ENCODE assay signal across 26 cellular contexts in the genomic region with DNA sequence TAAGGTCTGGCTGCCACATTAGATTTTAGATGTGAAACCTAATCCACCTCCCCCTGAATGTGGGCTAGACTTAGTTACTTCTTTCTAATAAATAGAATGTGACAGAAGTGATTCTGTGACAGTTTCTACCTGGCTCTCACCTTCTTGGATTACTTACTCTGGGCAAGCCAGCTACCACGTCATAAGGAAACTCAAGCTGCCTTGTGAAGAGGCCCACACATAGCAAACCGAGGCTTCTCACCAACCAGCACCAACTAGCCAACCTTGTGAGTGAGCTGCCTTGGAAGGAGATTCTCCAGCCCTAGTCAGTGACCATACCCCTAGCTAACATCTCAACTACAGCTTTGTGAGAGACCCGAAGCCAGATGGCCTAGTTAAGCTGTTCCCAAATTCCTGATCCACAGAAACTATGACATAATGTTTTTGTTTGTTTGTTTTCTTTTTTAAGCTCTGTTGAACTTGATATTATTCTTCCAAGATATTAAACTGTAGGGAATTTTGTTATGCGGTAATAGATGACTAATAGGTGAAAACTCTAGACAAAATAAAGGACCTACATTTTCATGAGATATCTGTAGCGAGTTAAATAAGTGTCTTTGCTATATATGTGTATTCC. TPM values are rescaled to one million over a fixed set of nuclear protein-coding genes. Genes with fewer than 3 reads are reported as not detected.
DNase-seq lines count a peak whose midpoint lies in the region; ATAC-seq and TF ChIP-seq lines count a peak whose summit lies in the region.
"Had no signal": no experiment of that assay in that cellular context is flagged by ENCODE, and none has a peak within 500 bp of the region (broad histone marks: within the 10 kb centered on the region; RNA-seq: fewer than 3 reads in every experiment).

No MANE protein-coding gene starts in this region.

- WGBS in lower leg skin, 2 donors: 80 to 81% methylated on average over 5 of the region's 5 CpGs

- no peak overlapping the region for H3K4me3 ChIP-seq in lower leg skin (ENCODE audit: low read depth, poor library complexity, severe bottlenecking)
- H3K4me3 ChIP-seq: breast epithelium, coronary artery, HAP-1, SK-N-MC, tibial artery had no signal

- no peaks in the 10 kb centered on the region for H3K27me3 Mint-ChIP-seq in activated CD8-positive, alpha-beta T cell treated with anti-CD3 and anti-CD28 coated beads for 36 hours
- no peaks in the 10 kb centered on the region for H3K27me3 Mint-ChIP-seq in activated CD8-positive, alpha-beta T cell treated with anti-CD3 and anti-CD28 coated beads, Interleukin-2, amount 10 ng/mL, durations not matched to agents 7 days and 5 days (ENCODE audit: low read depth)
- H3K27me3 Mint-ChIP-seq: activated naive CD8-positive, alpha-beta T cell treated with anti-CD3 and anti-CD28 coated beads, Interleukin-2, amount 10 ng/mL, durations not matched to agents 7 days and 5 days had no signal

- H3K36me3 Mint-ChIP-seq in activated CD8-positive, alpha-beta T cell treated with anti-CD3 and anti-CD28 coated beads for 36 hours (ENCODE audit: low read depth): peaks cover 19% of the 10 kb centered on the region
- peaks cover 37% of the 10 kb centered on the region for H3K36me3 Mint-ChIP-seq in activated CD8-positive, alpha-beta T cell treated with anti-CD3 and anti-CD28 coated beads, Interleukin-2, amount 10 ng/mL, durations not matched to agents 7 days and 5 days (ENCODE audit: low read depth)
- H3K36me3 Mint-ChIP-seq: CD14-positive monocyte, mesothelial cell of epicardium had no signal

- peak; percentile 58 for ATAC-seq in activated CD8-positive, alpha-beta T cell treated with anti-CD3 and anti-CD28 coated beads for 36 hours
- no peak for ATAC-seq in activated CD8-positive, alpha-beta T cell treated with anti-CD3 and anti-CD28 coated beads, Interleukin-2, amount 10 ng/mL, durations not matched to agents 7 days and 5 days
- peak; percentile 46 for ATAC-seq in GM21723 (IDR thresholded peaks at IDR 0.05; ENCODE audit: unreplicated experiment)
- ATAC-seq in GM18909 (IDR thresholded peaks at IDR 0.05; ENCODE audit: poor library complexity, unreplicated experiment): no peak
- no peak for ATAC-seq in HG03342 (IDR thresholded peaks at IDR 0.05; ENCODE audit: unreplicated experiment)
- ATAC-seq: left cardiac atrium had no signal

- intact Hi-C loops in activated CD8-positive, alpha-beta T cell treated with anti-CD3 and anti-CD28 coated beads for 36 hours (cut with micrococcal nuclease): no loop called here
- intact Hi-C loops in lower leg skin (cut with DNase I; ENCODE audit: low total_unique reads): no loop called here

- no peak for TF ChIP-seq CTCF in activated CD8-positive, alpha-beta T cell treated with anti-CD3 and anti-CD28 coated beads for 36 hours (IDR thresholded peaks at IDR 0.05)
- no peak for TF ChIP-seq CTCF in lower leg skin (IDR thresholded peaks at IDR 0.05)

- peaks cover 32% of the 10 kb centered on the region for H3K4me1 Mint-ChIP-seq in activated CD8-positive, alpha-beta T cell treated with anti-CD3 and anti-CD28 coated beads for 36 hours (ENCODE audit: low read depth)
- peaks cover 34% of the 10 kb centered on the region for H3K4me1 Mint-ChIP-seq in activated CD8-positive, alpha-beta T cell treated with anti-CD3 and anti-CD28 coated beads, Interleukin-2, amount 10 ng/mL, durations not matched to agents 7 days and 5 days (ENCODE audit: low read depth)

- DNase-seq in activated CD8-positive, alpha-beta T cell treated with anti-CD3 and anti-CD28 coated beads for 36 hours: peak; percentile 35
- no peak for DNase-seq in activated CD8-positive, alpha-beta T cell treated with anti-CD3 and anti-CD28 coated beads, Interleukin-2, amount 10 ng/mL, durations not matched to agents 7 days and 5 days
- peak; percentile 48 for DNase-seq in EL
- peak; percentile 17 for DNase-seq in astrocyte of the hippocampus (ENCODE audit: low read depth, low spot score)
- no peak for DNase-seq in lower leg skin (ENCODE audit: low spot score in 2 of 2)
- DNase-seq: activated naive CD8-positive, alpha-beta T cell treated with anti-CD3 and anti-CD28 coated beads, Interleukin-2, amount 10 ng/mL, durations not matched to agents 7 days and 5 days; DMS 273 treated with DMSO at 0.1 percent for 48 hours; GDM1; glutamatergic neuron; Kasumi-1; left cardiac atrium; NCI-H1105; posterior cingulate gyrus; stimulated activated CD4-positive, alpha-beta T cell treated with anti-CD3 and anti-CD28 coated beads, Interleukin-2, amount 100 ng/mL, for 24 hours; stimulated activated naive CD4-positive, alpha-beta T cell treated with Interleukin-2 at 50 U/mL for 16 hours; T-helper 9 cell; tibial artery had no signal

- no peak for TF ChIP-seq POLR2A in lower leg skin (IDR thresholded peaks at IDR 0.05)

- H3K9me3 Mint-ChIP-seq in activated CD8-positive, alpha-beta T cell treated with anti-CD3 and anti-CD28 coated beads for 36 hours: no peaks in the 10 kb centered on the region
- no peaks in the 10 kb centered on the region for H3K9me3 Mint-ChIP-seq in activated CD8-positive, alpha-beta T cell treated with anti-CD3 and anti-CD28 coated beads, Interleukin-2, amount 10 ng/mL, durations not matched to agents 7 days and 5 days (ENCODE audit: insufficient read depth)
- H3K9me3 Mint-ChIP-seq: activated naive CD8-positive, alpha-beta T cell treated with anti-CD3 and anti-CD28 coated beads, Interleukin-2, amount 10 ng/mL, durations not matched to agents 7 days and 5 days; mesothelial cell of epicardium had no signal

- H3K27ac Mint-ChIP-seq in activated CD8-positive, alpha-beta T cell treated with anti-CD3 and anti-CD28 coated beads for 36 hours: no peak overlapping the region
- no peak overlapping the region for H3K27ac Mint-ChIP-seq in activated CD8-positive, alpha-beta T cell treated with anti-CD3 and anti-CD28 coated beads, Interleukin-2, amount 10 ng/mL, durations not matched to agents 7 days and 5 days
- H3K27ac Mint-ChIP-seq: activated naive CD8-positive, alpha-beta T cell treated with anti-CD3 and anti-CD28 coated beads, Interleukin-2, amount 10 ng/mL, durations not matched to agents 7 days and 5 days; CD14-positive monocyte; mesothelial cell of epicardium had no signal

- CTCF ChIA-PET in activated CD8-positive, alpha-beta T cell treated with anti-CD3 and anti-CD28 coated beads for 36 hours (lab: Charles Lee): interaction anchor here (0.8 to 1.3 kb wide), 4 partner anchors 10 to 125 kb away, joined by 3 to 6 read pairs (median 4); no protein-coding TSS in a partner anchor
- CTCF ChIA-PET in activated CD8-positive, alpha-beta T cell treated with anti-CD3 and anti-CD28 coated beads, Interleukin-2, amount 10 ng/mL, durations not matched to agents 7 days and 5 days (lab: Charles Lee): interaction anchor here (1.1 to 1.8 kb wide), 7 partner anchors 10 to 47 kb away, joined by 3 to 9 read pairs (median 4); no protein-coding TSS in a partner anchor

- H3K4me3 Mint-ChIP-seq in activated CD8-positive, alpha-beta T cell treated with anti-CD3 and anti-CD28 coated beads for 36 hours: no peak overlapping the region
- H3K4me3 Mint-ChIP-seq in activated CD8-positive, alpha-beta T cell treated with anti-CD3 and anti-CD28 coated beads, Interleukin-2, amount 10 ng/mL, durations not matched to agents 7 days and 5 days: no peak overlapping the region
- H3K4me3 Mint-ChIP-seq: activated naive CD8-positive, alpha-beta T cell treated with anti-CD3 and anti-CD28 coated beads, Interleukin-2, amount 10 ng/mL, durations not matched to agents 7 days and 5 days; CD14-positive monocyte; mesothelial cell of epicardium had no signal

- POLR2A ChIA-PET in activated CD8-positive, alpha-beta T cell treated with anti-CD3 and anti-CD28 coated beads for 36 hours (lab: Charles Lee): no interaction called here
- POLR2A ChIA-PET in activated CD8-positive, alpha-beta T cell treated with anti-CD3 and anti-CD28 coated beads, Interleukin-2, amount 10 ng/mL, durations not matched to agents 7 days and 5 days (lab: Charles Lee): interaction anchor here (0.5 to 1.4 kb wide), 2 partner anchors 8 to 27 kb away, joined by 4 to 5 read pairs; no protein-coding TSS in a partner anchor

RNA-seq across cellular contexts. Expression of gene GPR19, which starts 6.2 kb away (rescaled TPM):
- total RNA-seq in activated CD8-positive, alpha-beta T cell treated with anti-CD3 and anti-CD28 coated beads for 36 hours: 10 to 100 TPM; 17.3 to 17.6 TPM
- 10 to 100 TPM in 1 of 2 experiments, 1 to 10 TPM in 1; 7.9 to 11.0 TPM for total RNA-seq in activated CD8-positive, alpha-beta T cell treated with anti-CD3 and anti-CD28 coated beads, Interleukin-2, amount 10 ng/mL, durations not matched to agents 7 days and 5 days
- total RNA-seq in lower leg skin: under 1 TPM in 1 of 4 donors, not detected in 3; 0.13 TPM
- total RNA-seq: left cardiac atrium had no signal

RNA-seq across cellular contexts. Expression of gene CDKN1B, which starts 27.4 kb away (rescaled TPM):
- 10 to 100 TPM; 39.9 to 40.8 TPM for total RNA-seq in activated CD8-positive, alpha-beta T cell treated with anti-CD3 and anti-CD28 coated beads for 36 hours
- total RNA-seq in activated CD8-positive, alpha-beta T cell treated with anti-CD3 and anti-CD28 coated beads, Interleukin-2, amount 10 ng/mL, durations not matched to agents 7 days and 5 days: 10 to 100 TPM; 90.5 to 96.7 TPM
- 100 to 1,000 TPM in 3 of 4 donors, 10 to 100 TPM in 1; 74.3 to 104 (median 101) TPM for total RNA-seq in lower leg skin

Comparison
In these comparisons a context has a peak if more than half of its experiments do, and no peak if none do; other contexts are left out.
1. ATAC-seq: peak in activated CD8-positive, alpha-beta T cell treated with anti-CD3 and anti-CD28 coated beads for 36 hours (single experiment) and GM21723 (single experiment); none in activated CD8-positive, alpha-beta T cell treated with anti-CD3 and anti-CD28 coated beads, Interleukin-2, amount 10 ng/mL, durations not matched to agents 7 days and 5 days (single experiment), GM18909 (single experiment) and HG03342 (single experiment).
2. DNase-seq: peak in activated CD8-positive, alpha-beta T cell treated with anti-CD3 and anti-CD28 coated beads for 36 hours (single experiment), EL (single experiment) and astrocyte of the hippocampus (single experiment); none in activated CD8-positive, alpha-beta T cell treated with anti-CD3 and anti-CD28 coated beads, Interleukin-2, amount 10 ng/mL, durations not matched to agents 7 days and 5 days (single experiment) and lower leg skin (0 of 2).
3. RNA of gene GPR19, which starts 6.2 kb away (total RNA-seq): 17.3 to 17.6 TPM in activated CD8-positive, alpha-beta T cell treated with anti-CD3 and anti-CD28 coated beads for 36 hours and 7.9 to 11.0 TPM in activated CD8-positive, alpha-beta T cell treated with anti-CD3 and anti-CD28 coated beads, Interleukin-2, amount 10 ng/mL, durations not matched to agents 7 days and 5 days; 0.13 TPM in lower leg skin; every median in the first group is over 4 times any median in the second.